ENCODE assay signal across 23 cellular contexts in the genomic region with DNA sequence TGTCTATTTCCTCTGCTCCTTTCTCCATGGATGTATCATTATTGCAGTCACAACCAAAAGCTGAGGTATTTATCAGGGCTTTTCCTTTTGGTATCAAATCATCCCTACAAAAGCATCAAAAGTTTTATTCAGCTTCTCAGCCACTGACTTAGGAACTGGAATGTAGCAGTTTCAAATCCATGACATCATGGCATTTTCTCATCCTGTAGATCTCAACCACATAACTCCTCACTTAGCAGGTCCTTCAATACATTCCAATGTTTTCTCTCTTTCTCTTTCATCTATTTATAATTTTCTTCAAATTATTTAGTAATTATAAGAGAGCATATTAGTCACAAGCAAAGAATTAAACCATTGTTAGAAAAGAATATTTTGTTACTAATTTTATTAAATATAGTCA.
"Had no signal": no experiment of that assay in that cellular context is flagged by ENCODE, and none has a peak within 500 bp of the region (broad histone marks: within the 10 kb centered on the region; RNA-seq: fewer than 3 reads in every experiment).

No MANE protein-coding gene starts in this region.

- ATAC-seq: activated CD8-positive, alpha-beta T cell treated with anti-CD3 and anti-CD28 coated beads, Interleukin-2, amount 10 ng/mL, durations not matched to agents 7 days and 5 days; activated naive CD4-positive, alpha-beta T cell treated with anti-CD3 and anti-CD28 coated beads, Interleukin-2, amount 50 U/mL, for 72 hours; foreskin keratinocyte; left lung; naive thymus-derived CD8-positive, alpha-beta T cell had no signal

- H3K27ac ChIP-seq: breast epithelium, epithelial cell of prostate, foreskin keratinocyte, hepatocyte, left lung, prostate gland, right atrium auricular region, upper lobe of left lung had no signal

- H3K9me3 ChIP-seq: breast epithelium, left lung, prostate gland, right atrium auricular region, upper lobe of left lung had no signal

- DNase-seq: activated CD4-positive, alpha-beta T cell treated with anti-CD3 and anti-CD28 coated beads for 1 hour; activated CD4-positive, alpha-beta T cell treated with anti-CD3 and anti-CD28 coated beads, Interleukin-2, amount 50 U/mL, for 1 hour; activated CD8-positive, alpha-beta T cell treated with anti-CD3 and anti-CD28 coated beads, Interleukin-2, amount 10 ng/mL, durations not matched to agents 7 days and 5 days; activated T-cell treated with anti-CD3 and anti-CD28 coated beads, Interleukin-2, amount 50 U/mL, for 1 hour; aorta; cortex of kidney; endodermal cell; foreskin keratinocyte; glutamatergic neuron; immature natural killer cell; left lung; naive thymus-derived CD8-positive, alpha-beta T cell; stimulated activated CD4-positive, alpha-beta T cell treated with anti-CD3 and anti-CD28 coated beads, Interleukin-4, amount 100 ng/mL, for 24 hours; stimulated activated naive CD4-positive, alpha-beta T cell treated with Interleukin-2 at 50 U/mL for 16 hours; T-helper 9 cell; upper lobe of left lung had no signal

- H3K27me3 ChIP-seq: breast epithelium, foreskin keratinocyte, hepatocyte, left lung, right atrium auricular region, upper lobe of left lung had no signal

- H3K4me3 ChIP-seq: breast epithelium, hepatocyte, left lung, lung, prostate gland, right atrium auricular region, upper lobe of left lung had no signal

- H3K4me2 ChIP-seq: hepatocyte had no signal

- H3K4me1 ChIP-seq: breast epithelium, foreskin keratinocyte, left lung, prostate gland, right atrium auricular region, upper lobe of left lung had no signal

- H3K36me3 ChIP-seq: breast epithelium, left lung, prostate gland, right atrium auricular region, upper lobe of left lung had no signal

- H2AFZ ChIP-seq: hepatocyte had no signal
